Comparison of ENCODE assay signal across 19 cellular contexts in genomic region chr20:50056408-50056926, GRCh38.
"Had no signal": no experiment of that assay in that cellular context is flagged by ENCODE, and none has a peak within 500 bp of the region (broad histone marks: within the 10 kb centered on the region; RNA-seq: fewer than 3 reads in every experiment).

No MANE protein-coding gene starts in this region.

- H3K27ac ChIP-seq: coronary artery, heart left ventricle, neural progenitor cell, stomach, thoracic aorta, upper lobe of left lung had no signal

- FAIRE-seq: frontal cortex had no signal

- H3K36me3 Mint-ChIP-seq: natural killer cell, neural progenitor cell had no signal

- H3K9me3 ChIP-seq: heart left ventricle, stomach, thoracic aorta, upper lobe of left lung had no signal

- H3K4me1 Mint-ChIP-seq: natural killer cell had no signal

- H3K9me3 Mint-ChIP-seq: natural killer cell, neural progenitor cell had no signal

- H3K4me2 ChIP-seq: neural progenitor cell had no signal

- H3K36me3 ChIP-seq: heart left ventricle, neural progenitor cell, stomach, thoracic aorta, upper lobe of left lung had no signal

- H3K27me3 ChIP-seq: heart left ventricle, neural progenitor cell, upper lobe of left lung had no signal

- H2AFZ ChIP-seq: neural progenitor cell had no signal

- DNase-seq: central memory CD4-positive, alpha-beta T cell; effector CD4-positive, alpha-beta T cell; heart left ventricle; hippocampal formation; kidney glomerular epithelial cell; natural killer cell; occipital lobe; stimulated activated CD4-positive, alpha-beta T cell treated with anti-CD3 and anti-CD28 coated beads, Interleukin-2, amount 100 ng/mL, for 24 hours; stimulated activated CD4-positive, alpha-beta T cell treated with anti-CD3 and anti-CD28 coated beads, Interleukin-4, amount 100 ng/mL, for 4 hours; stimulated activated naive CD4-positive, alpha-beta T cell; stomach; substantia nigra; upper lobe of left lung had no signal

- H3K4me3 Mint-ChIP-seq: endodermal cell, natural killer cell, neural progenitor cell had no signal

- H3K9ac ChIP-seq: neural progenitor cell had no signal

- ATAC-seq: heart left ventricle, natural killer cell, sciatic nerve had no signal

- H3K27ac Mint-ChIP-seq: endodermal cell, natural killer cell had no signal

- H3K4me3 ChIP-seq: coronary artery, heart left ventricle, neural progenitor cell, stomach, thoracic aorta, upper lobe of left lung had no signal
